In the genomic region with DNA sequence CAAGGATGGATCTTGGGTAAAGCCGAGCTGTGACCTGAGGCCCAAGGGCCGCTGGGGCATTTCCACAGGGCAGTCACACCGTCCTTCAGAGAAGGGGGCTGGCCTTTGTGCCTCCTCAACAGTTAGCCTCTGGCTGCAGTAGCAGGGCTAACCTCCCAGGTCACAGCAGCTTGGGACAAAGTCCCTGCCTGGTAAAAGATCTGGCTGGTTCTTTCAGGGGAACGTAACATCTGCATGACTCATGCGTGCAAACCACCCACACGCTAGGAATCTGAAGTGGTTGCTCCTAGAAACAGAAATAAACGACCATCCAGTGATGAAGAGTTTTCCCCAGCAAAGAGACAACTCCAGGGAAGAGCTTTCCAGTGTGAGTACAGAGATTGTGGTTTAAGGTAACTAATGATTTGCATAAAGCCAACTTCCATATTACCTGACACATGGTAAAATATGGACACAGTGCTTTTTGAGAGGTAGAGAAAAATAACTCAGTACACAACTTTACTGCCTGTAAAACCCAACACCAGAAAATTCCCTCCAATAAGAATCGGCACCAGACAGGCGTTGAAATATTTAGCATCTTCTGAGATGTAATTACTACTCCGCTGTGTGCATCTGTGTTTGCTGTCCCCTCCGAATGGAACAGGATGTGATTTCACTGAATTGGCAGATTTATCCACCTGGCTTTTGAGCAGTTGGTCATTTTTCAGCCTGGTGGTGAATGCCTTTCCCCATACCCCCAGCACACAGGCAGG, we compare ENCODE assay signal across 9 cellular contexts.
A peak's percentile ranks its signal among the peaks of the same experiment; 100 is the strongest.
DNase-seq lines count a peak whose midpoint lies in the region; ATAC-seq and TF ChIP-seq lines count a peak whose summit lies in the region.
"Had no signal": no experiment of that assay in that cellular context is flagged by ENCODE, and none has a peak within 500 bp of the region (broad histone marks: within the 10 kb centered on the region; RNA-seq: fewer than 3 reads in every experiment).

No MANE protein-coding gene starts in this region.

- TF ChIP-seq EP300 in SK-N-SH (IDR thresholded peaks at IDR 0.05; ENCODE audit: borderline replicate concordance in 1 of 2, low read depth in 1 of 2, low read length in 1 of 2), result no peak

- no peaks in the 10 kb centered on the region for H3K27me3 ChIP-seq in SK-N-SH (ENCODE audit: insufficient read depth)

- no peaks in the 10 kb centered on the region for H3K9me2 ChIP-seq in SK-N-SH

- WGBS in SK-N-SH (ENCODE audit: low lambda C conversion rate), result 59% methylated on average over 11 of the region's 11 CpGs

- H3K9me3 ChIP-seq in SK-N-SH, result no peaks in the 10 kb centered on the region

- H3K27ac Mint-ChIP-seq in progenitor cell of endocrine pancreas, result no peak overlapping the region

- peak overlapping the region; percentile 32; the same call in 1 of the 2 replicates for H3K4me2 ChIP-seq in SK-N-SH

- H3K4me1 ChIP-seq in SK-N-SH (ENCODE audit: control insufficient read depth in 1 of 2, insufficient read depth in 2 of 2, low read depth in 1 of 2, low read length in 1 of 2), result peaks cover 0 to 10% of the 10 kb centered on the region in 2 experiments; a peak in 3 of 4 replicates

- 0 out of 2 replicates have a peak overlapping the region, but pooled peaks have one; percentile 0 for H2AFZ ChIP-seq in SK-N-SH (ENCODE audit: low read depth)

- peak; percentile 93 for DNase-seq in AG20443 (ENCODE audit: low spot score)
- peak; percentile 94 for DNase-seq in HFF-Myc (ENCODE audit: extremely low read depth, low read depth)
- DNase-seq in SK-N-SH, result no peak
- peak; percentile 82 for DNase-seq in fibroblast of the conjunctiva (ENCODE audit: low read depth)
- peak; percentile 36 for DNase-seq in putamen (ENCODE audit: low spot score)
- DNase-seq in progenitor cell of endocrine pancreas (ENCODE audit: low spot score, unreplicated experiment), result no peak
- DNase-seq in NOMO-1 (lab: John Stamatoyannopoulos, UW; ENCODE audit: unreplicated experiment in 2 of 2), result no peak

- peak overlapping the region; percentile 8 to 66; a peak in 3 of 4 replicates for H3K27ac ChIP-seq in SK-N-SH (ENCODE audit: low read depth in 2 of 2, low read length in 1 of 2)
- H3K27ac ChIP-seq: HL-60 had no signal

- TF ChIP-seq CTCF in HFF-Myc (IDR thresholded peaks at IDR 0.05; ENCODE audit: low read depth, low read length, missing control alignments) (no peak), SK-N-SH (IDR thresholded peaks at IDR 0.05) (no peak), progenitor cell of endocrine pancreas (IDR thresholded peaks at IDR 0.05; ENCODE audit: unreplicated experiment) (no peak)

- no peak overlapping the region for H3K4me3 ChIP-seq in HFF-Myc (replicated peaks; ENCODE audit: low read depth, low read length)
- no peak overlapping the region for H3K4me3 ChIP-seq in SK-N-SH (ENCODE audit: low read depth in 2 of 2, low read length in 1 of 2)

- CTCF ChIA-PET in SK-N-SH (lab: Yijun Ruan, JAX), result no interaction called here

- H3K9ac ChIP-seq in SK-N-SH, result peak overlapping the region; percentile 5; the same call in 1 of the 2 replicates

- H3K27me3 Mint-ChIP-seq in progenitor cell of endocrine pancreas, result no peaks in the 10 kb centered on the region

- no peaks in the 10 kb centered on the region for H3K36me3 ChIP-seq in SK-N-SH (replicated peaks in 1 of 2; ENCODE audit: control insufficient read depth in 1 of 2, insufficient read depth in 2 of 2, low read length in 1 of 2)

- TF ChIP-seq RAD21 in SK-N-SH (IDR thresholded peaks at IDR 0.05; ENCODE audit: low read length), result no peak

- no peaks in the 10 kb centered on the region for H3K36me3 Mint-ChIP-seq in progenitor cell of endocrine pancreas (ENCODE audit: insufficient read depth)

- ATAC-seq in HG03442 (IDR thresholded peaks at IDR 0.05; ENCODE audit: unreplicated experiment), result no peak

- no peaks in the 10 kb centered on the region for H3K79me2 ChIP-seq in SK-N-SH (ENCODE audit: insufficient read depth)

- no peaks in the 10 kb centered on the region for H3K9me3 Mint-ChIP-seq in progenitor cell of endocrine pancreas (ENCODE audit: low read depth)

- peaks cover 32% of the 10 kb centered on the region for H3K4me1 Mint-ChIP-seq in progenitor cell of endocrine pancreas (ENCODE audit: low read depth)

- no peak overlapping the region for H3K4me3 Mint-ChIP-seq in progenitor cell of endocrine pancreas (ENCODE audit: low read depth)

- H4K20me1 ChIP-seq in SK-N-SH (ENCODE audit: insufficient read depth), result no peaks in the 10 kb centered on the region

- POLR2A ChIA-PET in SK-N-SH (lab: Yijun Ruan, JAX), result no interaction called here

- no peaks in the 10 kb centered on the region for H3F3A ChIP-seq in SK-N-SH (replicated peaks; ENCODE audit: insufficient read depth)

TF ChIP-seq in SK-N-SH, 30 proteins besides CTCF, POLR2A, EP300 and RAD21:
- TF ChIP-seq JUND (IDR thresholded peaks at IDR 0.05) (peak; percentile 82), TCF12 (IDR thresholded peaks at IDR 0.05) (peak; percentile 36; the same call in 1 of the 2 replicates), FOXJ3 (CRISPR knock-in tag; IDR thresholded peaks at IDR 0.05) (no peak), FOSL2 (IDR thresholded peaks at IDR 0.05; ENCODE audit: borderline replicate concordance, low read depth) (peak; percentile 79; the same call in 1 of the 2 replicates), TEAD4 (IDR thresholded peaks at IDR 0.05; ENCODE audit: borderline replicate concordance, insufficient read depth) (0 out of 2 replicates have a peak, but pooled peaks have one; percentile 23)
TF ChIP-seq in SK-N-SH: peak in this region for 4.

Comparison
In these comparisons a context has a peak if more than half of its experiments do, and no peak if none do; other contexts are left out.
1. DNase-seq: peak in AG20443 (single experiment), HFF-Myc (single experiment), fibroblast of the conjunctiva (single experiment) and putamen (single experiment); none in SK-N-SH (single experiment), progenitor cell of endocrine pancreas (single experiment) and NOMO-1 (0 of 2).